ENCODE assay signal across 12 cellular contexts in the genomic region with DNA sequence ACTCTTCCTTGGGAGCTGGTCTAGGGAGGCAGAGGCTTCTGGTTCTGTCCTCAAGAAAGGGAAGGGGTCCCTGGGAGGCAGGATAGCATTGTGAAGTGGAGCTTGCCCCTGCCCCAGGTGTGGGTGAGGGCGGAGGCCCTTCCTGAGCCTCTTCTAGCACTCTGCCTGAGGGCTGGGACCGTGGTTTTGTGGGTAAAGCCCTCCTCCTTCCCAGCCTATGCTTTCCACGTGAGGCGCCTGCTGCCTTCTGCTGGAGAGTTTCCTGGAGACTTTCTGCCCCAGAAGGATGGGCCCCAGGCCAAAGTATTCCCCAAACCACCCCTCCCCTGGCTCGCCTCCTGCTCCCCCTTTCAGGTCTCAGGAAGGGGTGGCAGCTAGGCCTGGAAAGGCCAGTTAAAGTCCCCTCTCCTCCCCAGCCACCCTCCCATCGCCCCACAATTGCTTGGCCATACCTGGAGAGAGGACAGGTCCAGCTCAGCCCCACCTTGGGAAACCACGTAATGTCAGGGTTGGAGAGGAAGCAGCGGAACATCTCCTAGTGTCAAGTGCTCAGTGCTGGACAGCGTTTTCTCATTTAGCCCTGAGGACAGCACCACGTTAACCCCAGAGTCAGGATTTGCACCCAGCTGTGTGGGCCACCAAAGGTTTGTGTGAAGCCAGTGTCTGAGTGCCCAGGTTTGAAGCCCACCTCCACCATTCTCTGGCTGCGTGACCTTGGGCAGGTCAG. TPM values are rescaled to one million over a fixed set of nuclear protein-coding genes. Genes with fewer than 3 reads are reported as not detected.
DNase-seq lines count a peak whose midpoint lies in the region; ATAC-seq and TF ChIP-seq lines count a peak whose summit lies in the region.
"Had no signal": no experiment of that assay in that cellular context is flagged by ENCODE, and none has a peak within 500 bp of the region (broad histone marks: within the 10 kb centered on the region; RNA-seq: fewer than 3 reads in every experiment).

No MANE protein-coding gene starts in this region.

- H3K27me3 ChIP-seq in ectodermal cell (ENCODE audit: control insufficient read depth, insufficient read depth, low read length, poor library complexity, severe bottlenecking): no peaks in the 10 kb centered on the region
- peaks cover 2% of the 10 kb centered on the region for H3K27me3 ChIP-seq in upper lobe of right lung

- intact Hi-C loops in upper lobe of right lung (cut with DNase I): no loop called here

- 66 to 70% methylated on average over 11 of the region's 11 CpGs for WGBS in ectodermal cell, 2 experiments

- H3K4me3 ChIP-seq in ectodermal cell (ENCODE audit: insufficient read depth, low read depth, low read length) (no peak overlapping the region), upper lobe of right lung (no peak overlapping the region)

- peak overlapping the region; percentile 41 for H3K27ac Mint-ChIP-seq in stimulated activated naive CD8-positive, alpha-beta T cell treated with anti-CD3 and anti-CD28 coated beads, Interleukin-15, Interleukin-2, amounts not matched to agents 100 ng/mL and 50 ng/mL, for 24 hours
- peak overlapping the region in 1 of 2 donors; percentile 36 for H3K27ac Mint-ChIP-seq in stimulated activated naive CD8-positive, alpha-beta T cell treated with anti-CD3 and anti-CD28 coated beads, Interleukin-15, amount 100 ng/mL, for 72 hours

- no peak for ATAC-seq in stimulated activated naive CD8-positive, alpha-beta T cell treated with anti-CD3 and anti-CD28 coated beads, Interleukin-15, amount 100 ng/mL, for 72 hours
- peak; percentile 50 for ATAC-seq in upper lobe of right lung
- ATAC-seq in HG02763 (IDR thresholded peaks at IDR 0.05; ENCODE audit: unreplicated experiment): no peak
- ATAC-seq: Panc1 had no signal

- no peak for DNase-seq in stimulated activated naive CD8-positive, alpha-beta T cell treated with anti-CD3 and anti-CD28 coated beads, Interleukin-15, amount 100 ng/mL, for 72 hours
- peak; percentile 14 for DNase-seq in NCI-H2029 treated with DMSO at 0.1 percent for 48 hours (lab: John Stamatoyannopoulos, UW)
- no peak for DNase-seq in upper lobe of right lung
- no peak for DNase-seq in NCI-H146 (lab: John Stamatoyannopoulos, UW)
- DNase-seq in H4 (ENCODE audit: low spot score): no peak
- DNase-seq: NCI-H1436, small intestine had no signal

- H3K9me3 Mint-ChIP-seq in stimulated activated naive CD8-positive, alpha-beta T cell treated with anti-CD3 and anti-CD28 coated beads, Interleukin-15, Interleukin-2, amounts not matched to agents 100 ng/mL and 50 ng/mL, for 24 hours: no peaks in the 10 kb centered on the region
- H3K9me3 Mint-ChIP-seq in stimulated activated naive CD8-positive, alpha-beta T cell treated with anti-CD3 and anti-CD28 coated beads, Interleukin-15, amount 100 ng/mL, for 72 hours: no peaks in the 10 kb centered on the region

- no peak for TF ChIP-seq CTCF in upper lobe of right lung (IDR thresholded peaks at IDR 0.05)

- H3K27me3 Mint-ChIP-seq in stimulated activated naive CD8-positive, alpha-beta T cell treated with anti-CD3 and anti-CD28 coated beads, Interleukin-15, Interleukin-2, amounts not matched to agents 100 ng/mL and 50 ng/mL, for 24 hours: no peaks in the 10 kb centered on the region
- H3K27me3 Mint-ChIP-seq in stimulated activated naive CD8-positive, alpha-beta T cell treated with anti-CD3 and anti-CD28 coated beads, Interleukin-15, amount 100 ng/mL, for 72 hours: no peaks in the 10 kb centered on the region

- H3K27ac ChIP-seq in ectodermal cell (ENCODE audit: insufficient read depth, low read depth, low read length, poor library complexity, severe bottlenecking) (peak overlapping the region; percentile 16), upper lobe of right lung (no peak overlapping the region)
- H3K27ac ChIP-seq: parathyroid adenoma had no signal

- H3K4me3 Mint-ChIP-seq in stimulated activated naive CD8-positive, alpha-beta T cell treated with anti-CD3 and anti-CD28 coated beads, Interleukin-15, Interleukin-2, amounts not matched to agents 100 ng/mL and 50 ng/mL, for 24 hours: no peak overlapping the region
- peak overlapping the region in 1 of 2 donors; percentile 70 for H3K4me3 Mint-ChIP-seq in stimulated activated naive CD8-positive, alpha-beta T cell treated with anti-CD3 and anti-CD28 coated beads, Interleukin-15, amount 100 ng/mL, for 72 hours

- H3K36me3 ChIP-seq in ectodermal cell (ENCODE audit: control insufficient read depth, insufficient read depth, low read length): peaks cover 7% of the 10 kb centered on the region
- H3K36me3 ChIP-seq in upper lobe of right lung: no peaks in the 10 kb centered on the region

- H3K4me1 ChIP-seq in ectodermal cell (ENCODE audit: control insufficient read depth, insufficient read depth, low read length): peaks cover 25% of the 10 kb centered on the region
- H3K4me1 ChIP-seq in upper lobe of right lung: peaks cover 4% of the 10 kb centered on the region

- no peaks in the 10 kb centered on the region for H3K9me3 ChIP-seq in ectodermal cell (ENCODE audit: control insufficient read depth, low read length)
- no peaks in the 10 kb centered on the region for H3K9me3 ChIP-seq in upper lobe of right lung

- H3K4me1 Mint-ChIP-seq in stimulated activated naive CD8-positive, alpha-beta T cell treated with anti-CD3 and anti-CD28 coated beads, Interleukin-15, Interleukin-2, amounts not matched to agents 100 ng/mL and 50 ng/mL, for 24 hours (ENCODE audit: low read depth): peaks cover 48% of the 10 kb centered on the region
- peaks cover 85% of the 10 kb centered on the region for H3K4me1 Mint-ChIP-seq in stimulated activated naive CD8-positive, alpha-beta T cell treated with anti-CD3 and anti-CD28 coated beads, Interleukin-15, amount 100 ng/mL, for 72 hours

- peaks cover 4% of the 10 kb centered on the region for H3K36me3 Mint-ChIP-seq in stimulated activated naive CD8-positive, alpha-beta T cell treated with anti-CD3 and anti-CD28 coated beads, Interleukin-15, Interleukin-2, amounts not matched to agents 100 ng/mL and 50 ng/mL, for 24 hours (ENCODE audit: low read depth)

RNA-seq across cellular contexts. Expression of a gene that starts 5.6 kb away (rescaled TPM):
- polyA plus RNA-seq in ectodermal cell (2013, experiment 1 of 4): 49.3 TPM
- polyA plus RNA-seq in ectodermal cell (2013, experiment 2 of 4): 51.2 TPM
- polyA plus RNA-seq in ectodermal cell (2013, experiment 3 of 4): 40.1 TPM
- 42.8 TPM for polyA plus RNA-seq in ectodermal cell (2013, experiment 4 of 4)
- 1.9 TPM for total RNA-seq in upper lobe of right lung
- 0.08 TPM in 1 of 2 replicates, not detected in the other for total RNA-seq in H4 (2014; rRNA removed; shearing (Covaris generic))
